In the genomic region with DNA sequence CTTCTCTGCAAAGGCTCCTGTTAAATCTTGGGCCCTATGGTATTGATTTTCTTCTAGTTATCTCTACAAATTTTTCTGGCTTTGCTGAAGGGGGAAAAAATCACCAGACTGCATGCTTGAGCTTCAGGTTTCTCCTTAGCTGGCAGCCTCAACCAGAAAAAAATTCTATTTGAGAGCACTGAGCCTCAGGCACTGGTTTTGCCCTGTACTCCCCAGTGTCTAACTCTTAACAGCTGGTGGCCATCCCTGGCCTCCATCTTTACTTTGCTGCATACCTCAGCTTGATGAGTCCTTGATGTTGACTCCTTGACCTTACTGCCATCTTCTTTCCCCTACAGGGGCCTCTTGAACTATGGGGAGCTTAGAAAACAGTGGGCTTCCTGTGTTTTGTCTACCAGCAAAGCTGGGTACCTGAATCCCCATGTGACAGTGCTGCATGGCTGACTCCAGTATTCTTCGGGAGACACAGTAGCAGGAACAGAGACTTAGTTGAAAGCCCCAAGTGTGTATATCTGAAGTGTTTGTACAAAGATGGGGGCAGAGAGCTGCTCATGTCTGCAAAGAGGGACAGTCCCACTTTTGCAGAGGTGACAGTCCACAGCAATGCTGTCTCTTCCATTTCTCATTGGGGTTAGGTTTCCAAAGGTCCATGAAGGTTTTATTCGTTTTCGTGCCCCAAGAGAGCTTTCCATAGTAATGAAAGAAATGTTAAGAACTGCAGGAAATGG, we compare ENCODE assay signal across 6 cellular contexts. TPM values are rescaled to one million over a fixed set of nuclear protein-coding genes. Genes with fewer than 3 reads are reported as not detected.
A peak's percentile ranks its signal among the peaks of the same experiment; 100 is the strongest.
DNase-seq lines count a peak whose midpoint lies in the region; ATAC-seq and TF ChIP-seq lines count a peak whose summit lies in the region.
"Not testable (repeated sequence)": the region's sequence is repeated elsewhere in the genome, so short reads cannot be mapped to it uniquely, and the experiment has no call there.
"Had no signal": no experiment of that assay in that cellular context is flagged by ENCODE, and none has a peak within 500 bp of the region (broad histone marks: within the 10 kb centered on the region; RNA-seq: fewer than 3 reads in every experiment).

No MANE protein-coding gene starts in this region.

- not testable (repeated sequence) for H3F3A ChIP-seq in GM23338 (replicated peaks; ENCODE audit: low read depth)

- not testable (repeated sequence) for H3K27ac ChIP-seq in GM23338 (ENCODE audit: low read depth)
- H3K27ac ChIP-seq in OCI-LY3 (ENCODE audit: low read length) = peak overlapping the region; percentile 45; the same call in 1 of the 2 replicates

- not testable (repeated sequence) for H3K9ac ChIP-seq in OCI-LY3 (ENCODE audit: low read length)

- not testable (repeated sequence) for DNase-seq in GM23338 (ENCODE audit: low spot score); activated CD8-positive, alpha-beta T cell treated with anti-CD3 and anti-CD28 coated beads for 36 hours; stimulated activated naive B cell treated with anti-CD40 and anti-IgM and Interleukin-4, amounts not matched to agents 10 μg/mL and 1 μg/mL and 100 μg/mL, for 72 hours

- not testable (repeated sequence) for H3K4me2 ChIP-seq in GM23338
- peak overlapping the region; percentile 51; the same call in 1 of the 2 replicates for H3K4me2 ChIP-seq in OCI-LY3 (ENCODE audit: low read length)

- H3K36me3 ChIP-seq in GM23338 (ENCODE audit: insufficient read depth); OCI-LY3 (replicated peaks; ENCODE audit: low read depth, low read length): not testable (repeated sequence)

- H2AFZ ChIP-seq in GM23338; OCI-LY3 (ENCODE audit: low read depth, low read length): not testable (repeated sequence)

- TF ChIP-seq CTCF in GM23338 (conservative IDR thresholded peaks at IDR 0.05; ENCODE audit: low read depth in 2 of 2); OCI-LY3 (IDR thresholded peaks at IDR 0.05; ENCODE audit: low read depth, low read length); activated CD8-positive, alpha-beta T cell treated with anti-CD3 and anti-CD28 coated beads for 36 hours (IDR thresholded peaks at IDR 0.05): not testable (repeated sequence)

- POLR2A ChIA-PET in activated CD8-positive, alpha-beta T cell treated with anti-CD3 and anti-CD28 coated beads for 36 hours (lab: Charles Lee) = not testable (repeated sequence)

- H3K27me3 Mint-ChIP-seq in GM23338 (ENCODE audit: insufficient read depth, low read depth, poor library complexity); activated CD8-positive, alpha-beta T cell treated with anti-CD3 and anti-CD28 coated beads for 36 hours; stimulated activated naive B cell treated with anti-CD40 and anti-IgM and Interleukin-4, amounts not matched to agents 10 μg/mL and 1 μg/mL and 100 μg/mL, for 72 hours: not testable (repeated sequence)

- not testable (repeated sequence) for H3K4me1 Mint-ChIP-seq in GM23338; activated CD8-positive, alpha-beta T cell treated with anti-CD3 and anti-CD28 coated beads for 36 hours (ENCODE audit: low read depth); stimulated activated naive B cell treated with anti-CD40 and anti-IgM and Interleukin-4, amounts not matched to agents 10 μg/mL and 1 μg/mL and 100 μg/mL, for 72 hours

- not testable (repeated sequence) for H3K27ac Mint-ChIP-seq in GM23338; activated CD8-positive, alpha-beta T cell treated with anti-CD3 and anti-CD28 coated beads for 36 hours; stimulated activated naive B cell treated with anti-CD40 and anti-IgM and Interleukin-4, amounts not matched to agents 10 μg/mL and 1 μg/mL and 100 μg/mL, for 72 hours

- not testable (repeated sequence) for H3K4me1 ChIP-seq in GM23338 (ENCODE audit: insufficient read depth); OCI-LY3 (ENCODE audit: low read length)

- H3K36me3 Mint-ChIP-seq in GM23338 (ENCODE audit: low read depth); activated CD8-positive, alpha-beta T cell treated with anti-CD3 and anti-CD28 coated beads for 36 hours (ENCODE audit: low read depth); stimulated activated naive B cell treated with anti-CD40 and anti-IgM and Interleukin-4, amounts not matched to agents 10 μg/mL and 1 μg/mL and 100 μg/mL, for 72 hours: not testable (repeated sequence)

- CTCF ChIA-PET in activated CD8-positive, alpha-beta T cell treated with anti-CD3 and anti-CD28 coated beads for 36 hours (lab: Charles Lee) = not testable (repeated sequence)

- H3K4me3 ChIP-seq in GM23338; OCI-LY3 (ENCODE audit: low read length): not testable (repeated sequence)

- H3K9me3 ChIP-seq in OCI-LY3 (ENCODE audit: insufficient read depth, low read length) = not testable (repeated sequence)

- intact Hi-C loops in activated CD8-positive, alpha-beta T cell treated with anti-CD3 and anti-CD28 coated beads for 36 hours (cut with micrococcal nuclease) = not testable (repeated sequence)

- H3K27me3 ChIP-seq in GM23338 (ENCODE audit: insufficient read depth); OCI-LY3 (ENCODE audit: low read depth, low read length): not testable (repeated sequence)

- ATAC-seq in GM23338 (peak; percentile 16; the same call in 2 of the 3 replicates), SK-N-SH treated with all-trans-retinoic acid at 6 μM for 48 hours (peak; percentile 88)
- peak; percentile 20 for ATAC-seq in activated CD8-positive, alpha-beta T cell treated with anti-CD3 and anti-CD28 coated beads for 36 hours
- peak; percentile 92 to 94 for ATAC-seq in stimulated activated naive B cell treated with anti-CD40 and anti-IgM and Interleukin-4, amounts not matched to agents 10 μg/mL and 1 μg/mL and 100 μg/mL, for 72 hours (replicated peaks)

- not testable (repeated sequence) for H3K9me3 Mint-ChIP-seq in GM23338; activated CD8-positive, alpha-beta T cell treated with anti-CD3 and anti-CD28 coated beads for 36 hours; stimulated activated naive B cell treated with anti-CD40 and anti-IgM and Interleukin-4, amounts not matched to agents 10 μg/mL and 1 μg/mL and 100 μg/mL, for 72 hours

- not testable (repeated sequence) for H4K20me1 ChIP-seq in GM23338 (replicated peaks; ENCODE audit: insufficient read depth); OCI-LY3 (ENCODE audit: insufficient read depth, low read length)

- not testable (repeated sequence) for H3K79me2 ChIP-seq in GM23338 (replicated peaks; ENCODE audit: insufficient read depth); OCI-LY3 (ENCODE audit: low read length)

- H3K4me3 Mint-ChIP-seq in GM23338; activated CD8-positive, alpha-beta T cell treated with anti-CD3 and anti-CD28 coated beads for 36 hours; stimulated activated naive B cell treated with anti-CD40 and anti-IgM and Interleukin-4, amounts not matched to agents 10 μg/mL and 1 μg/mL and 100 μg/mL, for 72 hours: not testable (repeated sequence)

- not testable (repeated sequence) for H3K9me2 ChIP-seq in GM23338 (ENCODE audit: insufficient read depth)

RNA-seq across cellular contexts. Expression of a gene that starts 31.0 kb away (rescaled TPM):
- 69.2 and 77.8 TPM in 2 replicates for total RNA-seq in GM23338 (2014; rRNA removed; shearing (Covaris generic))
- 41.4 and 48.3 TPM in 2 replicates for polyA plus RNA-seq in GM23338 (2016; fragmentation: Nextera tagmentation; extraction: Ambion mirVana)
- total RNA-seq in activated CD8-positive, alpha-beta T cell treated with anti-CD3 and anti-CD28 coated beads for 36 hours = 10 to 100 TPM; 39.5 to 43.4 TPM

RNA-seq across cellular contexts. Expression of a gene that starts 31.7 kb away (rescaled TPM):
- total RNA-seq in GM23338 (2014; rRNA removed; shearing (Covaris generic)) = 15.3 and 19.1 TPM in 2 replicates
- polyA plus RNA-seq in GM23338 (2016; fragmentation: Nextera tagmentation; extraction: Ambion mirVana) = 24.0 and 26.7 TPM in 2 replicates
- 10 to 100 TPM; 27.0 to 31.9 TPM for total RNA-seq in activated CD8-positive, alpha-beta T cell treated with anti-CD3 and anti-CD28 coated beads for 36 hours
- total RNA-seq: CD8-positive, alpha-beta T cell had no signal

Comparison
In these comparisons a context has a peak if more than half of its experiments do, and no peak if none do; other contexts are left out.
1. ATAC-seq: peak in every context shown above with its lines; median percentile 93 in stimulated activated naive B cell treated with anti-CD40 and anti-IgM and Interleukin-4, amounts not matched to agents 10 μg/mL and 1 μg/mL and 100 μg/mL, for 72 hours; 88 in SK-N-SH treated with all-trans-retinoic acid at 6 μM for 48 hours; 20 in activated CD8-positive, alpha-beta T cell treated with anti-CD3 and anti-CD28 coated beads for 36 hours; 16 in GM23338.